33 cellular contexts compared by ENCODE assay signal in genomic region chr17:48382989-48383388, GRCh38. TPM values are rescaled to one million over a fixed set of nuclear protein-coding genes. Genes with fewer than 3 reads are reported as not detected.
DNase-seq lines count a peak whose midpoint lies in the region; ATAC-seq, FAIRE-seq and TF ChIP-seq lines count a peak whose summit lies in the region.
"Had no signal": no experiment of that assay in that cellular context is flagged by ENCODE, and none has a peak within 500 bp of the region (broad histone marks: within the 10 kb centered on the region; RNA-seq: fewer than 3 reads in every experiment).

No MANE protein-coding gene starts in this region.

- DNase-seq in A172 (ENCODE audit: low spot score) (peak; percentile 2), DMS153 treated with DMSO at 0.1 percent for 48 hours (lab: John Stamatoyannopoulos, UW; ENCODE audit: unreplicated experiment) (peak; percentile 55), NCI-H146 treated with DMSO at 0.1 percent for 48 hours (lab: John Stamatoyannopoulos, UW; ENCODE audit: unreplicated experiment) (peak; percentile 64), K562 (ENCODE audit: extremely low read depth in 1 of 4, low spot score in 3 of 4) (no peak), WTC11 (ENCODE audit: low spot score) (no peak), middle frontal gyrus (ENCODE audit: extremely low spot score, low spot score) (no peak), GM12892 (ENCODE audit: insufficient read length) (no peak)
- DNase-seq: activated CD8-positive, alpha-beta memory T cell treated with anti-CD3 and anti-CD28 coated beads, Interleukin-2, amount 50 U/mL, for 48 hours; activated CD8-positive, alpha-beta T cell treated with anti-CD3 and anti-CD28 coated beads for 36 hours; activated naive CD4-positive, alpha-beta T cell treated with anti-CD3 and anti-CD28 coated beads for 36 hours; central memory CD4-positive, alpha-beta T cell; dermis blood vessel endothelial cell; DND-41; foreskin keratinocyte; head of caudate nucleus; HFFc6; NCI-H1092 treated with DMSO at 0.1 percent for 48 hours; NCI-H2107; NCI-H446; occipital lobe; Peyer's patch; sigmoid colon; stimulated activated CD4-positive, alpha-beta T cell treated with anti-CD3 and anti-CD28 coated beads, Interleukin-12 subunit alpha, Interleukin-12 subunit beta, amount 100 ng/mL, for 4 hours; stimulated activated CD4-positive, alpha-beta T cell treated with anti-CD3 and anti-CD28 coated beads, Interleukin-2, amount 100 ng/mL, for 48 hours; stimulated activated naive CD8-positive, alpha-beta T cell treated with anti-CD3 and anti-CD28 coated beads, Interleukin-15, amount 100 ng/mL, for 72 hours had no signal

- no peaks in the 10 kb centered on the region for H3K9me1 ChIP-seq in K562 (ENCODE audit: control insufficient read depth, insufficient read depth, low read length)

- no peak overlapping the region for H3K27ac Mint-ChIP-seq in WTC11
- H3K27ac Mint-ChIP-seq: activated CD8-positive, alpha-beta T cell treated with anti-CD3 and anti-CD28 coated beads for 36 hours; activated naive CD4-positive, alpha-beta T cell treated with anti-CD3 and anti-CD28 coated beads for 36 hours; HFFc6; T-helper 2 cell treated with Interferon-gamma antibody and Interleukin-4, amounts not matched to agents 5 μg/mL and 100 μg/mL, for 36 hours had no signal

- H3K79me2 ChIP-seq in K562 (ENCODE audit: control insufficient read depth, insufficient read depth, low read length): no peaks in the 10 kb centered on the region

- TF ChIP-seq POLR2A in K562 (conservative IDR thresholded peaks at IDR 0.05): no peak
- TF ChIP-seq POLR2A in GM12892 (IDR thresholded peaks at IDR 0.05; ENCODE audit: low read depth, low read length): no peak

- intact Hi-C loops in K562 (cut with micrococcal nuclease): no loop called here

- peaks cover 0 to 26% of the 10 kb centered on the region in 2 experiments; a peak in 3 of 5 replicates for H3K4me1 ChIP-seq in K562 (replicated peaks in 1 of 2; ENCODE audit: control insufficient read depth in 2 of 2, insufficient read depth in 2 of 2, low read length in 2 of 2)
- H3K4me1 ChIP-seq: esophagus muscularis mucosa, sigmoid colon had no signal

- no peaks in the 10 kb centered on the region for H3K9me3 ChIP-seq in K562 (replicated peaks; ENCODE audit: control insufficient read depth, insufficient read depth, low read depth, low read length)
- H3K9me3 ChIP-seq: esophagus muscularis mucosa, Peyer's patch, sigmoid colon, thoracic aorta had no signal

- no peak overlapping the region for H3K4me2 ChIP-seq in K562 (ENCODE audit: insufficient read depth, low read length)

- H3K4me3 Mint-ChIP-seq in WTC11: no peak overlapping the region
- H3K4me3 Mint-ChIP-seq: activated CD8-positive, alpha-beta T cell treated with anti-CD3 and anti-CD28 coated beads for 36 hours; activated naive CD4-positive, alpha-beta T cell treated with anti-CD3 and anti-CD28 coated beads for 36 hours; HFFc6; natural killer cell treated with Interleukin-12 subunit alpha and Interleukin-12 subunit beta and Interleukin-15 and Interleukin-18, amount 100 ng/mL, for 72 hours; stimulated activated naive CD8-positive, alpha-beta T cell treated with anti-CD3 and anti-CD28 coated beads, Interleukin-15, amount 100 ng/mL, for 72 hours; T-helper 2 cell treated with Interferon-gamma antibody and Interleukin-4, amounts not matched to agents 5 μg/mL and 100 μg/mL, for 36 hours had no signal

- POLR2A ChIA-PET in K562 (lab: Yijun Ruan, JAX): interaction anchor here (0.7 to 1.0 kb wide), 2 partner anchors 94 to 239 kb away, joined by 3 read pairs; no protein-coding TSS in a partner anchor
- POLR2A ChIA-PET in WTC11 (lab: Charles Lee): interaction anchor here (0.7 kb wide), 1 partner anchor 137 kb away, joined by 5 read pairs; no protein-coding TSS in a partner anchor

- H4K20me1 ChIP-seq in K562 (replicated peaks; ENCODE audit: control insufficient read depth, insufficient read depth, low read length): no peaks in the 10 kb centered on the region
- H4K20me1 ChIP-seq: BLaER1 treated with 17β-estradiol and CSF1 and Interleukin-3, amounts not matched to agents 10 nM and 100 nM had no signal

- no peak overlapping the region for H3K9ac ChIP-seq in K562 (ENCODE audit: insufficient read depth in 1 of 2, low read depth in 2 of 2, low read length in 2 of 2)
- H3K9ac ChIP-seq: BLaER1 treated with 17β-estradiol and CSF1 and Interleukin-3, amounts not matched to agents 10 nM and 100 nM had no signal

- ATAC-seq in K562 (no peak), WTC11 (no peak)
- ATAC-seq: activated CD8-positive, alpha-beta T cell treated with anti-CD3 and anti-CD28 coated beads for 36 hours; foreskin keratinocyte; natural killer cell treated with Interleukin-12 subunit alpha and Interleukin-12 subunit beta and Interleukin-15 and Interleukin-18, amount 100 ng/mL, for 72 hours; stimulated activated naive CD8-positive, alpha-beta T cell treated with anti-CD3 and anti-CD28 coated beads, Interleukin-15, amount 100 ng/mL, for 72 hours had no signal

- WGBS in K562 (ENCODE audit: insufficient coverage, low coverage, missing lambda C conversion rate): 47% methylated on average over 3 of the region's 3 CpGs

- H3K9me3 Mint-ChIP-seq in WTC11: no peaks in the 10 kb centered on the region
- H3K9me3 Mint-ChIP-seq: activated CD8-positive, alpha-beta T cell treated with anti-CD3 and anti-CD28 coated beads for 36 hours; activated naive CD4-positive, alpha-beta T cell treated with anti-CD3 and anti-CD28 coated beads for 36 hours; HFFc6; natural killer cell treated with Interleukin-12 subunit alpha and Interleukin-12 subunit beta and Interleukin-15 and Interleukin-18, amount 100 ng/mL, for 72 hours; stimulated activated naive CD8-positive, alpha-beta T cell treated with anti-CD3 and anti-CD28 coated beads, Interleukin-15, amount 100 ng/mL, for 72 hours; T-helper 2 cell treated with Interferon-gamma antibody and Interleukin-4, amounts not matched to agents 5 μg/mL and 100 μg/mL, for 36 hours had no signal

- TF ChIP-seq CTCF in K562 (IDR thresholded peaks at IDR 0.05 in 2 of 3, conservative IDR thresholded peaks at IDR 0.05 in 1 of 3; ENCODE audit: insufficient read depth in 2 of 3, low read depth in 1 of 3, low read length in 3 of 3) (no peak), WTC11 (IDR thresholded peaks at IDR 0.05) (no peak)

- H3K27me3 Mint-ChIP-seq in WTC11 (ENCODE audit: low read depth): peaks cover 22% of the 10 kb centered on the region
- H3K27me3 Mint-ChIP-seq: activated CD8-positive, alpha-beta T cell treated with anti-CD3 and anti-CD28 coated beads for 36 hours; natural killer cell treated with Interleukin-12 subunit alpha and Interleukin-12 subunit beta and Interleukin-15 and Interleukin-18, amount 100 ng/mL, for 72 hours; stimulated activated naive CD8-positive, alpha-beta T cell treated with anti-CD3 and anti-CD28 coated beads, Interleukin-15, amount 100 ng/mL, for 72 hours had no signal

- no peak overlapping the region for H3K4me3 ChIP-seq in K562
- H3K4me3 ChIP-seq: BLaER1 treated with 17β-estradiol and CSF1 and Interleukin-3, amounts not matched to agents 10 nM and 100 nM; esophagus muscularis mucosa; Peyer's patch; sigmoid colon; thoracic aorta had no signal

- no peaks in the 10 kb centered on the region for H3K4me1 Mint-ChIP-seq in WTC11

- no TSS peak for BruUV-seq in K562 (replicated peaks; lab: Mats Ljungman, UMichigan)

- in situ Hi-C loops in K562 (cut with MboI): no loop called here

- CTCF ChIA-PET in K562 (lab: Yijun Ruan, JAX; ENCODE audit: low intra/inter-chr PET ratio) (no interaction called here), WTC11 (lab: Charles Lee) (interaction anchor here (1.0 kb wide), 1 partner anchor 123 kb away, joined by 3 read pairs; no protein-coding TSS in a partner anchor)

- no peaks in the 10 kb centered on the region for H3K36me3 Mint-ChIP-seq in WTC11

- H3K27ac ChIP-seq in K562 (ENCODE audit: extremely low read depth, low read depth, low read length): no peak overlapping the region
- H3K27ac ChIP-seq: BLaER1 treated with 17β-estradiol and CSF1 and Interleukin-3, amounts not matched to agents 10 nM and 100 nM; esophagus muscularis mucosa; foreskin keratinocyte; sigmoid colon; thoracic aorta had no signal

- FAIRE-seq in K562 (lab: Jason Lieb, UNC) (no peak), GM12892 (lab: Jason Lieb, UNC) (no peak)
- FAIRE-seq: keratinocyte had no signal

- peak overlapping the region; percentile 11; the same call in 1 of the 2 replicates for H2AFZ ChIP-seq in K562 (ENCODE audit: low read depth, low read length)

- TF ChIP-seq EP300 in K562 (IDR thresholded peaks at IDR 0.05; ENCODE audit: low read length): no peak

- no peaks in the 10 kb centered on the region for H3K27me3 ChIP-seq in K562 (ENCODE audit: control insufficient read depth in 2 of 2, insufficient read depth in 2 of 2, low read length in 2 of 2)
- H3K27me3 ChIP-seq: Peyer's patch had no signal

- no peaks in the 10 kb centered on the region for H3K36me3 ChIP-seq in K562 (ENCODE audit: control insufficient read depth, insufficient read depth, low read length)
- H3K36me3 ChIP-seq: BLaER1 treated with 17β-estradiol and CSF1 and Interleukin-3, amounts not matched to agents 10 nM and 100 nM; esophagus muscularis mucosa; Peyer's patch; sigmoid colon; thoracic aorta had no signal

- TF ChIP-seq RAD21 in K562 (CRISPR knock-in tag; conservative IDR thresholded peaks at IDR 0.05 in 1 of 2, IDR thresholded peaks at IDR 0.05 in 1 of 2): no peak

TF ChIP-seq in K562, 482 proteins besides CTCF, POLR2A, EP300 and RAD21 (continues in another document):
- no peak for TF ChIP-seq XRCC3 (IDR thresholded peaks at IDR 0.05)

RNA-seq across cellular contexts. Expression of gene SKAP1, which starts 47.0 kb away (rescaled TPM):
- total RNA-seq in A172 (2014; rRNA removed; shearing (Covaris generic)): 2.6 TPM in 1 of 2 replicates, not detected in the other
- not detected in 2 replicates for total RNA-seq in K562 (2011; cell fraction: chromatin; rRNA removed; ENCODE audit: low replicate concordance)
- not detected in 2 replicates for total RNA-seq in K562 (2011; cell fraction: nucleolus; rRNA removed)
- total RNA-seq in K562 (2011; cell fraction: nucleoplasm; rRNA removed): not detected in 2 replicates
- total RNA-seq in K562 (2014; rRNA removed) (not detected in 2 replicates), K562 (2014; rRNA removed; fragmentation: Illumina TruSeq; extraction: Trizol) (not detected in 2 replicates), K562 (2015; rRNA removed; fragmentation: Illumina TruSeq; extraction: Trizol) (0.22 TPM in 1 of 2 replicates, not detected in the other), K562 (2021) (not detected in 2 replicates), WTC11 (2021) (0.30 to 0.57 TPM in 2 of 3 replicates, not detected in the other)
- polyA plus RNA-seq in K562 (2011; rRNA removed) (not detected in 2 replicates), K562 (2014; fragmentation: Illumina TruSeq; extraction: Trizol) (0.10 TPM in 1 of 2 replicates, not detected in the other), K562 (2014; fragmentation: Nextera tagmentation; extraction: Ambion mirVana) (under 1 TPM; 0.06 to 0.07 TPM), K562 (2014; rRNA removed) (0.80 TPM in 1 of 2 replicates, not detected in the other)
- polyA plus RNA-seq in K562 (2011; cell fraction: cytosol; rRNA removed): not detected in 2 replicates
- polyA plus RNA-seq in K562 (2011; cell fraction: nucleus; rRNA removed): not detected in 2 replicates
- 0.08 and 0.09 TPM in 2 replicates for polyA plus RNA-seq in K562 (2012)
- not detected in 2 replicates for polyA minus RNA-seq in K562 (2011; rRNA and poly(A)+ RNA removed)
- polyA minus RNA-seq in K562 (2011; cell fraction: cytosol; rRNA and poly(A)+ RNA removed): not detected in 2 replicates
- polyA minus RNA-seq in K562 (2011; cell fraction: nucleus; rRNA and poly(A)+ RNA removed): not detected in 2 replicates
- polyA plus RNA-seq in GM12892 (2012; ENCODE audit: missing spikeins): 59.0 TPM
- total RNA-seq: foreskin keratinocyte, HFFc6, pulmonary artery endothelial cell had no signal
- polyA plus RNA-seq: AG04450, foreskin keratinocyte, keratinocyte had no signal

Comparison
In these comparisons a context has a peak if more than half of its experiments do, and no peak if none do; other contexts are left out.
1. DNase-seq: peak in A172 (single experiment), DMS153 treated with DMSO at 0.1 percent for 48 hours (single experiment) and NCI-H146 treated with DMSO at 0.1 percent for 48 hours (single experiment); none in K562 (0 of 4), WTC11 (single experiment), middle frontal gyrus (single experiment) and GM12892 (single experiment).